Comparison of ENCODE assay signal across 1 cellular context in the genomic region with DNA sequence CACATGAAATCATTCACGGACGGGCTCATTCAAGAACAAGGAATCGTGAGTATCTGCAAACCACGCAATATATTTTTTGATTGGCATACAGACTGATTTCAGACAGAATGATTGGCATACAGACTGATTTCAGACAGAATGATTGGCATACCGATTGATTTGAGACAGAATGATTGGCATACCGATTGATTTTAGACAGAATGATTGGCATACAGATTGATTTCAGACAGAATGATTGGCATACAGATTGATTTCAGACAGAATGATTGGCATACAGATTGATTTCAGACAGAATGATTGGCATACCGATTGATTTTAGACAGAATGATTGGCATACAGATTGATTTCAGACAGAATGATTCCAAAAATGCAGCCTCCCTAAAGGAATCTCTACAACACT. TPM values are rescaled to one million over a fixed set of nuclear protein-coding genes. Genes with fewer than 3 reads are reported as not detected.
"Had no signal": no experiment of that assay in that cellular context is flagged by ENCODE, and none has a peak within 500 bp of the region (broad histone marks: within the 10 kb centered on the region; RNA-seq: fewer than 3 reads in every experiment).

No MANE protein-coding gene starts in this region.

RNA-seq across cellular contexts. Expression of gene VIPR2, which starts 12.0 kb away (rescaled TPM):
- total RNA-seq: GM12878 had no signal
- polyA plus RNA-seq: GM12878 had no signal
